16 cellular contexts compared by ENCODE assay signal in genomic region chr7:92119213-92119759, GRCh38. TPM values are rescaled to one million over a fixed set of nuclear protein-coding genes. Genes with fewer than 3 reads are reported as not detected.
"Had no signal": no experiment of that assay in that cellular context is flagged by ENCODE, and none has a peak within 500 bp of the region (broad histone marks: within the 10 kb centered on the region; RNA-seq: fewer than 3 reads in every experiment).

No MANE protein-coding gene starts in this region.

- H3K9me3 ChIP-seq: gastroesophageal sphincter had no signal

- H3K4me1 ChIP-seq: gastroesophageal sphincter, tibial artery had no signal

- H3K27me3 ChIP-seq: gastroesophageal sphincter, tibial artery had no signal

- H3K27ac ChIP-seq: epithelial cell of prostate, gastroesophageal sphincter, tibial artery had no signal

- ATAC-seq: activated CD4-positive, alpha-beta T cell treated with anti-CD3 and anti-CD28 coated beads for 36 hours; activated naive CD8-positive, alpha-beta T cell treated with anti-CD3 and anti-CD28 coated beads, Interleukin-2, amount 50 U/mL, for 24 hours; gastroesophageal sphincter had no signal

- H3K4me1 Mint-ChIP-seq: activated CD4-positive, alpha-beta T cell treated with anti-CD3 and anti-CD28 coated beads for 36 hours; activated naive CD8-positive, alpha-beta T cell treated with anti-CD3 and anti-CD28 coated beads, Interleukin-2, amount 50 U/mL, for 24 hours had no signal

- DNase-seq: activated CD4-positive, alpha-beta memory T cell treated with anti-CD3 and anti-CD28 coated beads, Interleukin-2, amount 10 ng/mL, durations not matched to agents 7 days and 5 days; activated CD4-positive, alpha-beta T cell treated with anti-CD3 and anti-CD28 coated beads for 36 hours; activated gamma-delta T cell treated with Interleukin-2 at 50 U/mL for 16 hours; activated naive CD8-positive, alpha-beta T cell treated with anti-CD3 and anti-CD28 coated beads, Interleukin-2, amount 50 U/mL, for 24 hours; activated T-cell treated with anti-CD3 and anti-CD28 coated beads, Interleukin-2, amount 50 U/mL, for 48 hours; caudate nucleus; cortex of kidney; effector memory CD4-positive, alpha-beta T cell; kidney; midbrain; small intestine; T1000; tibial artery had no signal

- H3K4me3 ChIP-seq: gastroesophageal sphincter, tibial artery had no signal

- H3K4me3 Mint-ChIP-seq: activated CD4-positive, alpha-beta memory T cell treated with anti-CD3 and anti-CD28 coated beads, Interleukin-2, amount 10 ng/mL, durations not matched to agents 7 days and 5 days; activated CD4-positive, alpha-beta T cell treated with anti-CD3 and anti-CD28 coated beads for 36 hours; activated naive CD8-positive, alpha-beta T cell treated with anti-CD3 and anti-CD28 coated beads, Interleukin-2, amount 50 U/mL, for 24 hours had no signal

- H3K9me3 Mint-ChIP-seq: activated naive CD8-positive, alpha-beta T cell treated with anti-CD3 and anti-CD28 coated beads, Interleukin-2, amount 50 U/mL, for 24 hours had no signal

- H3K27ac Mint-ChIP-seq: activated CD4-positive, alpha-beta memory T cell treated with anti-CD3 and anti-CD28 coated beads, Interleukin-2, amount 10 ng/mL, durations not matched to agents 7 days and 5 days; activated CD4-positive, alpha-beta T cell treated with anti-CD3 and anti-CD28 coated beads for 36 hours; activated naive CD8-positive, alpha-beta T cell treated with anti-CD3 and anti-CD28 coated beads, Interleukin-2, amount 50 U/mL, for 24 hours had no signal

- H3K27me3 Mint-ChIP-seq: activated CD4-positive, alpha-beta memory T cell treated with anti-CD3 and anti-CD28 coated beads, Interleukin-2, amount 10 ng/mL, durations not matched to agents 7 days and 5 days; activated CD4-positive, alpha-beta T cell treated with anti-CD3 and anti-CD28 coated beads for 36 hours; activated naive CD8-positive, alpha-beta T cell treated with anti-CD3 and anti-CD28 coated beads, Interleukin-2, amount 50 U/mL, for 24 hours had no signal

RNA-seq across cellular contexts. Expression of gene LRRD1, which starts 59.7 kb away (rescaled TPM):
- total RNA-seq: activated CD4-positive, alpha-beta memory T cell treated with anti-CD3 and anti-CD28 coated beads, Interleukin-2, amount 10 ng/mL, durations not matched to agents 7 days and 5 days; activated CD4-positive, alpha-beta T cell treated with anti-CD3 and anti-CD28 coated beads for 36 hours; liver had no signal
- polyA plus RNA-seq: liver had no signal
